In genomic region chr6:73043446-73043845, GRCh38 we compare ENCODE assay signal across 21 cellular contexts.
"Had no signal": no experiment of that assay in that cellular context is flagged by ENCODE, and none has a peak within 500 bp of the region (broad histone marks: within the 10 kb centered on the region; RNA-seq: fewer than 3 reads in every experiment).

No MANE protein-coding gene starts in this region.

- H3K27ac ChIP-seq: colonic mucosa, heart left ventricle, parathyroid adenoma, prostate gland, right lobe of liver, skin epidermis, stomach, transverse colon had no signal

- H3K27me3 Mint-ChIP-seq: natural killer cell treated with Interleukin-12 subunit alpha and Interleukin-12 subunit beta and Interleukin-15 and Interleukin-18, amount 100 ng/mL, for 72 hours had no signal

- H3K4me3 ChIP-seq: colonic mucosa, heart left ventricle, lung, prostate gland, right lobe of liver, skin epidermis, stomach, transverse colon had no signal

- DNase-seq: colonic mucosa; effector CD4-positive, alpha-beta T cell; endodermal cell; erythroblast; heart left ventricle; hippocampal formation; left colon; left ventricle myocardium superior; mesenchymal stem cell; midbrain; right lobe of liver; stimulated activated CD4-positive, alpha-beta T cell treated with anti-CD3 and anti-CD28 coated beads, Interleukin-2, amount 100 ng/mL, for 24 hours; stimulated activated naive CD4-positive, alpha-beta T cell; stomach; substantia nigra; transverse colon had no signal

- H3K36me3 ChIP-seq: colonic mucosa, heart left ventricle, prostate gland, right lobe of liver, stomach, transverse colon had no signal

- ATAC-seq: heart left ventricle; left colon; left ventricle myocardium superior; natural killer cell treated with Interleukin-12 subunit alpha and Interleukin-12 subunit beta and Interleukin-15 and Interleukin-18, amount 100 ng/mL, for 72 hours; right lobe of liver had no signal

- H3K4me1 ChIP-seq: colonic mucosa, heart left ventricle, parathyroid adenoma, prostate gland, right lobe of liver, stomach, transverse colon had no signal

- H3K4me1 Mint-ChIP-seq: endodermal cell had no signal

- H3K9me3 ChIP-seq: colonic mucosa, prostate gland, right lobe of liver, transverse colon had no signal

- H3K4me3 Mint-ChIP-seq: endodermal cell; natural killer cell treated with Interleukin-12 subunit alpha and Interleukin-12 subunit beta and Interleukin-15 and Interleukin-18, amount 100 ng/mL, for 72 hours had no signal

- H3K9ac ChIP-seq: parathyroid adenoma had no signal

- H3K27ac Mint-ChIP-seq: endodermal cell; natural killer cell treated with Interleukin-12 subunit alpha and Interleukin-12 subunit beta and Interleukin-15 and Interleukin-18, amount 100 ng/mL, for 72 hours had no signal

- H3K27me3 ChIP-seq: colonic mucosa, heart left ventricle, right lobe of liver, stomach, transverse colon had no signal
